ENCODE assay signal across 8 cellular contexts in the genomic region with DNA sequence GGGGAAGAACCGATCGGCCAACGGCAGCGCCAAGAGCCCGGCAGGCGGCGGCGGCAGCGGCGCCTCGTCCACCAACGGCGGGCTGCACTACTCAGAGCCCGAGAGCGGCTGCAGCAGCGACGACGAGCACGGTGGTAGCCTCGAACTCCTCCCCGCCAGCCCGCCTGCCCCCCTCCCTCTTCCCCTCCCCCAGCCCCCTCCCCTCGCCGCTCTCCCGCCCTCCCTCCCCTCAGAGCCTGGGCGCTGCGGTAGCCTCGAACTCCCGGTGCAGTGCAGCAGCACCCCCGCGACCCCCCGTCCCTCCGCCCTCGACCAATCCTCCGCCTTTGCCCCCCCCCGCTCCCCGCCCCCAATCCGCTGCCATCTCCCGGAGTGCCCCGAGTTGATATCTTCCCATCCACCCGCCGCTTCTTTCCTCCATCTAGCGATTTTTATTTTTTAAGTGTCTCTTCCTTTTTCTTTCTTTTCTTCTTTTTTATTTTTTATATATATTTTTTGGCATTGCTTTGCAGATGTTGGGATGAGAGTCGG. TPM values are rescaled to one million over a fixed set of nuclear protein-coding genes. Genes with fewer than 3 reads are reported as not detected.
DNase-seq lines count a peak whose midpoint lies in the region; ATAC-seq and TF ChIP-seq lines count a peak whose summit lies in the region.

No MANE protein-coding gene starts in this region.

- WGBS in right lobe of liver (ENCODE audit: insufficient coverage, low coverage, low lambda C conversion rate, missing lambda C conversion rate) = 2% methylated on average over 23 of the region's 44 CpGs

- peak overlapping the region; percentile 96 for H3K4me3 ChIP-seq in ACC112 (ENCODE audit: low read depth, low read length)
- H3K4me3 ChIP-seq in GM12875 (ENCODE audit: low read depth, low read length) = peak overlapping the region; percentile 86
- H3K4me3 ChIP-seq in coronary artery = peak overlapping the region; percentile 99
- peak overlapping the region; percentile 54 to 88 (median 81) for H3K4me3 ChIP-seq in right lobe of liver

- H3K9me3 ChIP-seq in right lobe of liver = no peaks in the 10 kb centered on the region

- H3K79me2 ChIP-seq in ACC112 (ENCODE audit: control insufficient read depth, insufficient read depth, low read length, unreplicated experiment) = peaks cover 48% of the 10 kb centered on the region

- intact Hi-C loops in right lobe of liver (cut with DNase I) = no loop called here

- peak overlapping the region; percentile 81 for H3K27ac ChIP-seq in ACC112 (ENCODE audit: low read depth, low read length)
- peak overlapping the region; percentile 94 to 100 for H3K27ac ChIP-seq in coronary artery
- peak overlapping the region; percentile 90 to 99 (median 93) for H3K27ac ChIP-seq in right lobe of liver

- TF ChIP-seq POLR2A in right lobe of liver (IDR thresholded peaks at IDR 0.05) = no peak

- no peaks in the 10 kb centered on the region for H3K27me3 ChIP-seq in ACC112 (ENCODE audit: insufficient read depth, low read length)
- no peaks in the 10 kb centered on the region for H3K27me3 ChIP-seq in right lobe of liver

- no peak for TF ChIP-seq CTCF in GM12875 (IDR thresholded peaks at IDR 0.05; ENCODE audit: borderline replicate concordance, insufficient read depth, low read depth, low read length)
- TF ChIP-seq CTCF in coronary artery (IDR thresholded peaks at IDR 0.05) = no peak
- TF ChIP-seq CTCF in right lobe of liver (IDR thresholded peaks at IDR 0.05) = peak in 1 of 4 donors; percentile 3

- peak overlapping the region; percentile 82 for H2AFZ ChIP-seq in ACC112 (ENCODE audit: low read length, unreplicated experiment)

- no peaks in the 10 kb centered on the region; the same call in 1 of the 2 replicates for H3K36me3 ChIP-seq in ACC112 (ENCODE audit: insufficient read depth, low read length)
- H3K36me3 ChIP-seq in right lobe of liver = peaks cover 0 to 11% (median 2%) of the 10 kb centered on the region in 4 donors

- DNase-seq in HUDEP-2 (lab: John Stamatoyannopoulos, UW; ENCODE audit: unreplicated experiment in 76 of 76) = peak in 49 of 76 experiments; percentile 7 to 73 (median 53)
- DNase-seq in T follicular helper cell (ENCODE audit: low read depth) = peak; percentile 36
- no peak for DNase-seq in coronary artery (ENCODE audit: low spot score)
- peak; percentile 63 to 74 (median 71) for DNase-seq in right lobe of liver
- DNase-seq in stimulated activated CD8-positive, alpha-beta memory T cell treated with anti-CD3 and anti-CD28 coated beads, Interleukin-2, amount 100 ng/mL, for 1 hour (ENCODE audit: low read depth in 2 of 2) = peak; percentile 14 to 20

- peak; percentile 10 to 34 (median 20) for ATAC-seq in right lobe of liver
- no peak for ATAC-seq in HG03108 (IDR thresholded peaks at IDR 0.05; ENCODE audit: unreplicated experiment)

- H3K4me1 ChIP-seq in ACC112 (ENCODE audit: control insufficient read depth, insufficient read depth, low read length, unreplicated experiment) (peaks cover 13% of the 10 kb centered on the region), right lobe of liver (peaks cover 0 to 15% (median 8%) of the 10 kb centered on the region in 4 donors)

RNA-seq across cellular contexts. Expression of a gene that starts 0.5 kb away (rescaled TPM):
- total RNA-seq in right lobe of liver = 10 to 100 TPM; 13.0 to 24.6 (median 17.7) TPM
